ENCODE assay signal across 8 cellular contexts in genomic region chrX:49001521-49002090, GRCh38. TPM values are rescaled to one million over a fixed set of nuclear protein-coding genes. Genes with fewer than 3 reads are reported as not detected.
DNase-seq lines count a peak whose midpoint lies in the region; ATAC-seq and TF ChIP-seq lines count a peak whose summit lies in the region.

No MANE protein-coding gene starts in this region.

- peak; percentile 34 for ATAC-seq in HG02884 (IDR thresholded peaks at IDR 0.05; ENCODE audit: unreplicated experiment)
- ATAC-seq in stimulated activated memory B cell treated with anti-CD40 and anti-IgM and Interleukin-4, amounts not matched to agents 10 μg/mL and 1 μg/mL and 100 μg/mL, for 72 hours = peak; percentile 73

- peak overlapping the region; percentile 97 for H3K27ac Mint-ChIP-seq in stimulated activated memory B cell treated with anti-CD40 and anti-IgM and Interleukin-4, amounts not matched to agents 10 μg/mL and 1 μg/mL and 100 μg/mL, for 72 hours

- no peak for TF ChIP-seq CTCF in epithelial cell of proximal tubule (conservative IDR thresholded peaks at IDR 0.05; ENCODE audit: low read depth, low read length)

- H3K4me1 Mint-ChIP-seq in stimulated activated memory B cell treated with anti-CD40 and anti-IgM and Interleukin-4, amounts not matched to agents 10 μg/mL and 1 μg/mL and 100 μg/mL, for 72 hours = peaks cover 39% of the 10 kb centered on the region

- H3K36me3 ChIP-seq in muscle layer of colon (ENCODE audit: insufficient read depth, low read length) = no peaks in the 10 kb centered on the region

- H3K9ac ChIP-seq in muscle layer of colon (ENCODE audit: low read length) = no peak overlapping the region

- no peaks in the 10 kb centered on the region for H3K9me3 ChIP-seq in muscle layer of colon (ENCODE audit: low read length)

- peaks cover 3% of the 10 kb centered on the region for H3K9me3 Mint-ChIP-seq in stimulated activated memory B cell treated with anti-CD40 and anti-IgM and Interleukin-4, amounts not matched to agents 10 μg/mL and 1 μg/mL and 100 μg/mL, for 72 hours

- H3K4me1 ChIP-seq in muscle layer of colon (ENCODE audit: insufficient read depth, low read length) = peaks cover 8% of the 10 kb centered on the region

- peak overlapping the region; percentile 98 for H3K4me3 Mint-ChIP-seq in stimulated activated memory B cell treated with anti-CD40 and anti-IgM and Interleukin-4, amounts not matched to agents 10 μg/mL and 1 μg/mL and 100 μg/mL, for 72 hours

- no peaks in the 10 kb centered on the region for H3K27me3 Mint-ChIP-seq in stimulated activated memory B cell treated with anti-CD40 and anti-IgM and Interleukin-4, amounts not matched to agents 10 μg/mL and 1 μg/mL and 100 μg/mL, for 72 hours

- H3K4me3 ChIP-seq in epithelial cell of proximal tubule (ENCODE audit: low read depth, low read length) (peak overlapping the region; percentile 84), muscle layer of colon (ENCODE audit: low read depth in 1 of 2, low read length in 2 of 2) (peak overlapping the region; percentile 56 to 74)

- peaks cover 40% of the 10 kb centered on the region for H3K36me3 Mint-ChIP-seq in stimulated activated memory B cell treated with anti-CD40 and anti-IgM and Interleukin-4, amounts not matched to agents 10 μg/mL and 1 μg/mL and 100 μg/mL, for 72 hours

- H3K27ac ChIP-seq in muscle layer of colon (ENCODE audit: low read depth, low read length) = peak overlapping the region; percentile 51

- H3K27me3 ChIP-seq in muscle layer of colon (ENCODE audit: control insufficient read depth in 1 of 2, insufficient read depth in 2 of 2, low read length in 2 of 2) = peaks cover 0 to 5% of the 10 kb centered on the region in 2 donors

- DNase-seq in NCI-H2196 (lab: John Stamatoyannopoulos, UW; ENCODE audit: unreplicated experiment) = peak; percentile 14
- no peak for DNase-seq in NCI-H2196 treated with DMSO at 0.1 percent for 48 hours (lab: John Stamatoyannopoulos, UW; ENCODE audit: unreplicated experiment)
- peak; percentile 4 for DNase-seq in NCI-H226
- peak; percentile 42 for DNase-seq in activated CD8-positive, alpha-beta memory T cell treated with anti-CD3 and anti-CD28 coated beads, Interleukin-2, amount 50 U/mL, for 1 hour (ENCODE audit: extremely low read depth)
- no peak for DNase-seq in epithelial cell of proximal tubule (ENCODE audit: low read depth)

RNA-seq across cellular contexts. Expression of gene GRIPAP1, which starts 0.5 kb away (rescaled TPM):
- 15.8 and 24.6 TPM in 2 replicates for total RNA-seq in epithelial cell of proximal tubule

RNA-seq across cellular contexts. Expression of gene KCND1, which starts 30.0 kb away (rescaled TPM):
- 0.51 and 1.1 TPM in 2 replicates for total RNA-seq in epithelial cell of proximal tubule

RNA-seq across cellular contexts. Expression of gene TFE3, which starts 41.6 kb away (rescaled TPM):
- total RNA-seq in epithelial cell of proximal tubule = 51.8 and 63.7 TPM in 2 replicates

RNA-seq across cellular contexts. Expression of gene OTUD5, which starts 44.2 kb away (rescaled TPM):
- 34.4 and 44.2 TPM in 2 replicates for total RNA-seq in epithelial cell of proximal tubule

RNA-seq across cellular contexts. Expression of gene CCDC120, which starts 57.2 kb away (rescaled TPM):
- 4.0 and 4.5 TPM in 2 replicates for total RNA-seq in epithelial cell of proximal tubule

Comparison
In these comparisons a context has a peak if more than half of its experiments do, and no peak if none do; other contexts are left out.
1. DNase-seq: peak in NCI-H2196 (single experiment), NCI-H226 (single experiment) and activated CD8-positive, alpha-beta memory T cell treated with anti-CD3 and anti-CD28 coated beads, Interleukin-2, amount 50 U/mL, for 1 hour (single experiment); none in NCI-H2196 treated with DMSO at 0.1 percent for 48 hours (single experiment) and epithelial cell of proximal tubule (single experiment).